8 cellular contexts compared by ENCODE assay signal in the genomic region with DNA sequence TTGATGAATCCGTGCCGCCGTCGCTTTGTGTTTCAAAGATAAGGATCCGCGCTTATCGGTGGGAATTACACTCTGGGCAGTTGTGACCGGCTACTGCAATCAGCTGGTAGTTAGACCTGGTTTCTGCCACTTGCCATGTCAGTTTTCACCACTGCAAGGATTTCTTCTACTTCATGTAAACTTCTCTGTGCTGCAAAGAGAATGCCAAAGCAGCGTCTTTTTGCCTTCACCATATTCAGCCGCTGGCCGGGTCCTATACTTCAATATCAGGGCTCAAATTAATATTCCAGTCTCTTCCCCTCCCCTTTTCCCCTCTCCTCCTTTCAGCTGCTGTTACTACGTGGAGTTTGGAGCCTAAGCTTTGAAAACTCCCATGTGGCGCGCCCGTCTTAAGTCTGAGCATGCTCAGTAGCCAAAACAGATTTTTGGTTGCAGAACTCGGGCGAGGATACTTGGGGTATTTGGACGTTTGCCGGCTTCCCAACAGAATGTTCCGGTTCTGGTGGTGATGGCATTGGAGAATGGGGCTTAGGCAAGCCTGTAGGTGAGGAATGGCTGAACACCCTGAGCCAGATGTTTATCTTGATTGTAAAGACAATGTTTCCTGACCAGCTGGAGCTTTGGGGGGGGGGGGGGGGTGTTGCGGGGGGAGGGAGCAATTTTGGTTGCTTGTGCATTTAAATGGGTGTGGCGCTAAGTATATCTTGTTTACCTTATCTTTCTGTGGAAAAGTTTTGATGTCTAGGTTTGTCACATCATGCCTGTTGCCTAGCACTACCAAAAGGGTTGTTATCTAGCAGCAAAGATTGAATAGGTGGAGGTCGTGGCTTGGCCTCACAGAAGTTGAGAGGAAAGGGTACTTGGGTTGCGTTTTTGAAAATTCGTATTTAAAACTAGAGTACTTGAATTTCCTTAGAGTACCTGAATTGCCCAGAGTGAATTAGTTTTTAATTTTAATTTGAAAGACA. TPM values are rescaled to one million over a fixed set of nuclear protein-coding genes. Genes with fewer than 3 reads are reported as not detected.
A peak's percentile ranks its signal among the peaks of the same experiment; 100 is the strongest.
DNase-seq lines count a peak whose midpoint lies in the region; ATAC-seq and TF ChIP-seq lines count a peak whose summit lies in the region.

No MANE protein-coding gene starts in this region.

- H3K4me3 ChIP-seq in MM.1S (ENCODE audit: low read length) (peak overlapping the region; percentile 98), esophagus squamous epithelium (peak overlapping the region; percentile 79 to 99 (median 92)), upper lobe of right lung (peak overlapping the region; percentile 82)

- H3K27ac ChIP-seq in MM.1S (ENCODE audit: low read length) (peak overlapping the region; percentile 68; the same call in 1 of the 2 replicates), esophagus squamous epithelium (peak overlapping the region; percentile 94 to 100 (median 99)), upper lobe of right lung (peak overlapping the region; percentile 95)

- H2AFZ ChIP-seq in MM.1S (ENCODE audit: low read length) = peak overlapping the region; percentile 98

- intact Hi-C loops in esophagus squamous epithelium (cut with DNase I) = no loop called here
- intact Hi-C loops in upper lobe of right lung (cut with DNase I) = no loop called here

- H3K9ac ChIP-seq in MM.1S (ENCODE audit: low read length) = peak overlapping the region; percentile 96

- H3K9me3 ChIP-seq in MM.1S (replicated peaks; ENCODE audit: insufficient read depth, low read length) (no peaks in the 10 kb centered on the region), esophagus squamous epithelium (no peaks in the 10 kb centered on the region), upper lobe of right lung (no peaks in the 10 kb centered on the region)

- H3K9me2 ChIP-seq in MM.1S (replicated peaks; ENCODE audit: insufficient read depth, low read length) = no peaks in the 10 kb centered on the region

- DNase-seq in DMS53 treated with DMSO at 0.1 percent for 48 hours (lab: John Stamatoyannopoulos, UW; ENCODE audit: unreplicated experiment) (peak; percentile 33), MM.1S (peak; percentile 30), esophagus squamous epithelium (lab: John Stamatoyannopoulos, UW) (no peak), mucosa of gallbladder (ENCODE audit: low spot score) (peak; percentile 46), upper lobe of right lung (no peak)
- DNase-seq in activated CD4-positive, alpha-beta T cell treated with anti-CD3 and anti-CD28 coated beads, Interleukin-2, amount 50 U/mL, for 48 hours = peak; percentile 12 to 18
- DNase-seq in effector CD8-positive, alpha-beta T cell (lab: John Stamatoyannopoulos, UW) = no peak

- H4K20me1 ChIP-seq in MM.1S (ENCODE audit: insufficient read depth, low read length) = peaks cover 24% of the 10 kb centered on the region

- H3K79me2 ChIP-seq in MM.1S (ENCODE audit: low read length) = peaks cover 61% of the 10 kb centered on the region

- WGBS in esophagus squamous epithelium, 2 donors = 2 to 3% methylated on average over 13 to 21 of the region's 25 CpGs

- TF ChIP-seq CTCF in MM.1S (IDR thresholded peaks at IDR 0.05; ENCODE audit: low read length) (no peak), esophagus squamous epithelium (IDR thresholded peaks at IDR 0.05) (no peak), upper lobe of right lung (IDR thresholded peaks at IDR 0.05) (no peak)

- peak overlapping the region; percentile 93 for H3K4me2 ChIP-seq in MM.1S (ENCODE audit: low read depth, low read length)

- TF ChIP-seq POLR2A in esophagus squamous epithelium (IDR thresholded peaks at IDR 0.05) = no peak

- H3K36me3 ChIP-seq in MM.1S (replicated peaks; ENCODE audit: insufficient read depth, low read length) = no peaks in the 10 kb centered on the region
- H3K36me3 ChIP-seq in esophagus squamous epithelium = no peaks in the 10 kb centered on the region
- H3K36me3 ChIP-seq in upper lobe of right lung = no peaks in the 10 kb centered on the region

- H3K4me1 ChIP-seq in MM.1S (ENCODE audit: low read length) (peaks cover 17% of the 10 kb centered on the region), esophagus squamous epithelium (peaks cover 16 to 64% (median 37%) of the 10 kb centered on the region in 3 donors), upper lobe of right lung (peaks cover 30% of the 10 kb centered on the region)

- H3K27me3 ChIP-seq in MM.1S (replicated peaks; ENCODE audit: insufficient read depth, low read length) (no peaks in the 10 kb centered on the region), esophagus squamous epithelium (no peaks in the 10 kb centered on the region), upper lobe of right lung (no peaks in the 10 kb centered on the region)

- H3F3A ChIP-seq in MM.1S (ENCODE audit: insufficient read depth, low read length) = peaks cover 10% of the 10 kb centered on the region; the same call in 1 of the 2 replicates

- ATAC-seq in GM21528 (IDR thresholded peaks at IDR 0.05; ENCODE audit: low FRiP score, unreplicated experiment) (peak; percentile 31), upper lobe of right lung (peak; percentile 38)

RNA-seq across cellular contexts. Expression of a gene that starts 1.1 kb away (rescaled TPM):
- total RNA-seq in esophagus squamous epithelium (10 to 100 TPM; 32.0 to 49.6 (median 38.1) TPM), mucosa of gallbladder (65.6 TPM), upper lobe of right lung (52.7 TPM)

RNA-seq across cellular contexts. Expression of a gene that starts 59.3 kb away (rescaled TPM):
- total RNA-seq in esophagus squamous epithelium (not detected), mucosa of gallbladder (33.1 TPM), upper lobe of right lung (not detected)

Comparison
In these comparisons a context has a peak if more than half of its experiments do, and no peak if none do; other contexts are left out.
1. DNase-seq: peak in DMS53 treated with DMSO at 0.1 percent for 48 hours (single experiment), MM.1S (single experiment), activated CD4-positive, alpha-beta T cell treated with anti-CD3 and anti-CD28 coated beads, Interleukin-2, amount 50 U/mL, for 48 hours (2 of 2) and mucosa of gallbladder (single experiment); none in esophagus squamous epithelium (single experiment), upper lobe of right lung (single experiment) and effector CD8-positive, alpha-beta T cell (single experiment).
2. RNA of a gene that starts 59.3 kb away (total RNA-seq): 33.1 TPM in mucosa of gallbladder (single experiment); not detected in esophagus squamous epithelium and not detected in upper lobe of right lung (single experiment); every median in the first group is over 10 times any median in the second.
3. Peak in every context shown above with its lines, with median percentiles within 50 percentile points of each other: H3K27ac ChIP-seq and H3K4me3 ChIP-seq.